In genomic region chr16:82240111-82240510, GRCh38 we compare ENCODE assay signal across 38 cellular contexts.
"Had no signal": no experiment of that assay in that cellular context is flagged by ENCODE, and none has a peak within 500 bp of the region (broad histone marks: within the 10 kb centered on the region; RNA-seq: fewer than 3 reads in every experiment).

No MANE protein-coding gene starts in this region.

- H3K4me1 Mint-ChIP-seq: activated naive CD8-positive, alpha-beta T cell treated with anti-CD3 and anti-CD28 coated beads for 36 hours; central memory CD8-positive, alpha-beta T cell; endodermal cell; mesothelial cell of epicardium; naive B cell; nephron progenitor cell; stimulated activated memory B cell treated with anti-CD40 and anti-IgM and Interleukin-4, amounts not matched to agents 10 μg/mL and 1 μg/mL and 100 μg/mL, for 72 hours; T-helper 17 cell had no signal

- H3K9me3 ChIP-seq: adrenal gland, ascending aorta, neutrophil, pancreas, prostate gland, upper lobe of right lung had no signal

- H3K4me3 Mint-ChIP-seq: activated CD4-positive, alpha-beta memory T cell treated with anti-CD3 and anti-CD28 coated beads for 36 hours; activated CD4-positive, alpha-beta T cell treated with anti-CD3 and anti-CD28 coated beads, Interleukin-2, amount 10 ng/mL, durations not matched to agents 24 days and 14 days; activated naive CD4-positive, alpha-beta T cell treated with anti-CD3 and anti-CD28 coated beads for 36 hours; activated naive CD8-positive, alpha-beta T cell treated with anti-CD3 and anti-CD28 coated beads for 36 hours; activated T-helper 1 cell treated with anti-CD3 and anti-CD28 coated beads, Interleukin-12 subunit alpha, Interleukin-12 subunit beta, Interleukin-2, Interleukin-4 antibody, amounts not matched to agents 30 ng/mL and 10 ng/mL and 1 ng/mL, durations not matched to agents 14 hours and 24 hours and 36 hours; central memory CD8-positive, alpha-beta T cell; dendritic cell treated with granulocyte-macrophage colony-stimulating factor and Interleukin-4, amounts not matched to agents 40 ng/mL and 50 ng/mL, for 4 days; endodermal cell; mesothelial cell of epicardium; naive B cell; nephron progenitor cell; stimulated activated memory B cell treated with anti-CD40 and anti-IgM and Interleukin-4, amounts not matched to agents 10 μg/mL and 1 μg/mL and 100 μg/mL, for 72 hours; stimulated activated naive CD8-positive, alpha-beta T cell treated with anti-CD3 and anti-CD28 coated beads, Interleukin-15, amount 100 ng/mL, for 72 hours; T-helper 17 cell had no signal

- ATAC-seq: activated CD4-positive, CD25-positive, alpha-beta regulatory T cell treated with anti-CD3 and anti-CD28 coated beads, Interleukin-2, amount 50 U/mL, for 24 hours; heart right ventricle; left colon; pancreas; stimulated activated memory B cell treated with anti-CD40 and anti-IgM and Interleukin-4, amounts not matched to agents 10 μg/mL and 1 μg/mL and 100 μg/mL, for 72 hours; stimulated activated naive CD8-positive, alpha-beta T cell treated with anti-CD3 and anti-CD28 coated beads, Interleukin-15, amount 100 ng/mL, for 72 hours; T-helper 17 cell; upper lobe of right lung had no signal

- H3K36me3 ChIP-seq: adrenal gland, ascending aorta, breast epithelium, esophagus muscularis mucosa, heart right ventricle, neutrophil, pancreas, prostate gland, sigmoid colon, upper lobe of right lung, WERI-Rb-1 had no signal

- H3K27ac ChIP-seq: adrenal gland, ascending aorta, breast epithelium, esophagus muscularis mucosa, heart right ventricle, neutrophil, pancreas, prostate gland, sigmoid colon, upper lobe of right lung, WERI-Rb-1 had no signal

- FAIRE-seq: keratinocyte, pancreas had no signal

- H3K4me2 ChIP-seq: smooth muscle cell had no signal

- DNase-seq: activated CD4-positive, alpha-beta memory T cell treated with anti-CD3 and anti-CD28 coated beads for 36 hours; activated CD4-positive, alpha-beta T cell treated with anti-CD3 and anti-CD28 coated beads, Interleukin-2, amount 10 ng/mL, durations not matched to agents 24 days and 14 days; activated CD8-positive, alpha-beta memory T cell treated with anti-CD3 and anti-CD28 coated beads, Interleukin-2, amount 50 U/mL, for 4 hours; activated effector memory CD4-positive, alpha-beta T cell treated with anti-CD3 and anti-CD28 coated beads, Interleukin-2, amount 50 U/mL, for 16 hours; activated naive CD4-positive, alpha-beta T cell treated with anti-CD3 and anti-CD28 coated beads for 36 hours; activated naive CD8-positive, alpha-beta T cell treated with anti-CD3 and anti-CD28 coated beads for 36 hours; activated T-cell treated with anti-CD3 and anti-CD28 coated beads, Interleukin-2, amount 50 U/mL, for 1 hour; adrenal gland; endodermal cell; foreskin melanocyte; heart right ventricle; left colon; naive B cell; nephron progenitor cell; pancreas; sigmoid colon; stimulated activated CD4-positive, alpha-beta T cell treated with anti-CD3 and anti-CD28 coated beads, Interleukin-1b, Interleukin-23, amount 100 ng/mL, for 48 hours; stimulated activated CD4-positive, alpha-beta T cell treated with anti-CD3 and anti-CD28 coated beads, Interleukin-4, amount 100 ng/mL, for 4 hours; stimulated activated CD8-positive, alpha-beta memory T cell treated with anti-CD3 and anti-CD28 coated beads, Interleukin-4, amount 100 ng/mL, for 48 hours; stimulated activated naive CD8-positive, alpha-beta T cell treated with anti-CD3 and anti-CD28 coated beads, Interleukin-15, amount 100 ng/mL, for 72 hours; substantia nigra; T-helper 17 cell; T1000; upper lobe of right lung; WERI-Rb-1 had no signal

- H3K27me3 ChIP-seq: adrenal gland, ascending aorta, breast epithelium, pancreas, sigmoid colon, upper lobe of right lung had no signal

- H3K4me3 ChIP-seq: adrenal gland, ascending aorta, breast epithelium, esophagus muscularis mucosa, heart right ventricle, pancreas, prostate gland, sigmoid colon, smooth muscle cell, upper lobe of right lung had no signal

- H3K9me3 Mint-ChIP-seq: activated CD4-positive, alpha-beta T cell treated with anti-CD3 and anti-CD28 coated beads, Interleukin-2, amount 10 ng/mL, durations not matched to agents 24 days and 14 days; activated T-helper 1 cell treated with anti-CD3 and anti-CD28 coated beads, Interleukin-12 subunit alpha, Interleukin-12 subunit beta, Interleukin-2, Interleukin-4 antibody, amounts not matched to agents 30 ng/mL and 10 ng/mL and 1 ng/mL, durations not matched to agents 14 hours and 24 hours and 36 hours had no signal

- H3K36me3 Mint-ChIP-seq: activated CD4-positive, alpha-beta memory T cell treated with anti-CD3 and anti-CD28 coated beads for 36 hours; activated naive CD8-positive, alpha-beta T cell treated with anti-CD3 and anti-CD28 coated beads for 36 hours; mesothelial cell of epicardium; stimulated activated memory B cell treated with anti-CD40 and anti-IgM and Interleukin-4, amounts not matched to agents 10 μg/mL and 1 μg/mL and 100 μg/mL, for 72 hours had no signal

- H3K27ac Mint-ChIP-seq: activated CD4-positive, alpha-beta memory T cell treated with anti-CD3 and anti-CD28 coated beads for 36 hours; activated CD4-positive, alpha-beta T cell treated with anti-CD3 and anti-CD28 coated beads, Interleukin-2, amount 10 ng/mL, durations not matched to agents 24 days and 14 days; activated naive CD4-positive, alpha-beta T cell treated with anti-CD3 and anti-CD28 coated beads for 36 hours; activated naive CD8-positive, alpha-beta T cell treated with anti-CD3 and anti-CD28 coated beads for 36 hours; activated T-helper 1 cell treated with anti-CD3 and anti-CD28 coated beads, Interleukin-12 subunit alpha, Interleukin-12 subunit beta, Interleukin-2, Interleukin-4 antibody, amounts not matched to agents 30 ng/mL and 10 ng/mL and 1 ng/mL, durations not matched to agents 14 hours and 24 hours and 36 hours; dendritic cell treated with granulocyte-macrophage colony-stimulating factor and Interleukin-4, amounts not matched to agents 40 ng/mL and 50 ng/mL, for 4 days; endodermal cell; mesothelial cell of epicardium; naive B cell; nephron progenitor cell; stimulated activated memory B cell treated with anti-CD40 and anti-IgM and Interleukin-4, amounts not matched to agents 10 μg/mL and 1 μg/mL and 100 μg/mL, for 72 hours; stimulated activated naive CD8-positive, alpha-beta T cell treated with anti-CD3 and anti-CD28 coated beads, Interleukin-15, amount 100 ng/mL, for 72 hours; T-helper 17 cell had no signal

- H3K4me1 ChIP-seq: adrenal gland, ascending aorta, breast epithelium, esophagus muscularis mucosa, heart right ventricle, pancreas, prostate gland, sigmoid colon, upper lobe of right lung had no signal
